In the genomic region with DNA sequence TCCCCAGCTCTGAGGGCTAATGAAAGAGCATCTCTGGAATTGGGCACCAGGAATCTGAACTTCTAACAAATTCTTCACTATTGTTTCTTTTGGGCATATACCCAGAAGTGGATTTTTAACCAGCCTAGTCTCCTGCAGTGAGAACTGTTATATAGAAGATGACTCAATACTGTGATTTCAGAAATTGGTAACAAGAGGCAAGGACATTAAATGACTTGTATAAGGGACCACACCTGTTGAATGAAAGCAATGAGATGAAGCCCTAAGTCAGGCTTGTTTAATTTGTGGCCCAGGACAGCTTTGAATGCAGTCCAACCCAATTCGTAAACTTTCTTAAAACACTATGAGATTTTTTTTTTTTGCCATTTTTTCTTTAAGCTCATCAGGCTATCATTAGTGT, we compare ENCODE assay signal across 21 cellular contexts. TPM values are rescaled to one million over a fixed set of nuclear protein-coding genes. Genes with fewer than 3 reads are reported as not detected.
DNase-seq lines count a peak whose midpoint lies in the region; ATAC-seq and TF ChIP-seq lines count a peak whose summit lies in the region.
"Had no signal": no experiment of that assay in that cellular context is flagged by ENCODE, and none has a peak within 500 bp of the region (broad histone marks: within the 10 kb centered on the region; RNA-seq: fewer than 3 reads in every experiment).

No MANE protein-coding gene starts in this region.

- H3K4me3 Mint-ChIP-seq in activated CD4-positive, alpha-beta T cell treated with anti-CD3 and anti-CD28 coated beads for 36 hours = no peak overlapping the region
- H3K4me3 Mint-ChIP-seq in CD4-positive, alpha-beta T cell = no peak overlapping the region
- H3K4me3 Mint-ChIP-seq: CD4-positive, CD25-positive, alpha-beta regulatory T cell; HFFc6 had no signal

- no peak overlapping the region for H3K27ac ChIP-seq in A673 (ENCODE audit: low read depth, low read length, poor library complexity, severe bottlenecking)
- no peak overlapping the region for H3K27ac ChIP-seq in CD4-positive, alpha-beta T cell (ENCODE audit: low read depth, low read length)

- H3K9me3 Mint-ChIP-seq in activated CD4-positive, alpha-beta T cell treated with anti-CD3 and anti-CD28 coated beads for 36 hours (ENCODE audit: low read depth) = peaks cover 30% of the 10 kb centered on the region
- H3K9me3 Mint-ChIP-seq in CD4-positive, alpha-beta T cell = peaks cover 14% of the 10 kb centered on the region

- H3K4me1 Mint-ChIP-seq in activated CD4-positive, alpha-beta T cell treated with anti-CD3 and anti-CD28 coated beads for 36 hours = peaks cover 31% of the 10 kb centered on the region
- H3K4me1 Mint-ChIP-seq in CD4-positive, alpha-beta T cell (ENCODE audit: low read depth) = peaks cover 40% of the 10 kb centered on the region

- ATAC-seq in activated CD4-positive, alpha-beta T cell treated with anti-CD3 and anti-CD28 coated beads for 36 hours = peak; percentile 97
- no peak for ATAC-seq in HG03139 (IDR thresholded peaks at IDR 0.05; ENCODE audit: unreplicated experiment)
- ATAC-seq in CD4-positive, alpha-beta T cell (ENCODE audit: poor library complexity) = no peak

- in situ Hi-C loops in astrocyte of the spinal cord (cut with HindIII; ENCODE audit: low sequenced_read_pairs) = no loop called here

- H3K36me3 ChIP-seq in A673 (ENCODE audit: insufficient read depth, low read length, poor library complexity, severe bottlenecking) = peaks cover 9% of the 10 kb centered on the region
- H3K36me3 ChIP-seq: BE2C had no signal

- peaks cover 25% of the 10 kb centered on the region for H3K9me3 ChIP-seq in A673 (ENCODE audit: low read depth, low read length, poor library complexity, severe bottlenecking)
- H3K9me3 ChIP-seq in CD4-positive, alpha-beta T cell (ENCODE audit: control insufficient read depth, low read length) = peaks cover 10% of the 10 kb centered on the region
- H3K9me3 ChIP-seq: BE2C, Caco-2 had no signal

- peaks cover 68% of the 10 kb centered on the region for H3K36me3 Mint-ChIP-seq in activated CD4-positive, alpha-beta T cell treated with anti-CD3 and anti-CD28 coated beads for 36 hours (ENCODE audit: low read depth)
- peaks cover 96% of the 10 kb centered on the region for H3K36me3 Mint-ChIP-seq in CD4-positive, alpha-beta T cell (ENCODE audit: low read depth)

- no peaks in the 10 kb centered on the region for H3K4me1 ChIP-seq in A673 (ENCODE audit: insufficient read depth, low read length, poor library complexity, severe bottlenecking)
- H3K4me1 ChIP-seq: BE2C, Caco-2 had no signal

- no peaks in the 10 kb centered on the region for H3K27me3 ChIP-seq in A673 (replicated peaks; ENCODE audit: insufficient read depth, low read depth, low read length, poor library complexity)
- no peaks in the 10 kb centered on the region for H3K27me3 ChIP-seq in CD4-positive, alpha-beta T cell (ENCODE audit: control insufficient read depth, insufficient read depth, low read length)
- H3K27me3 ChIP-seq: BE2C had no signal

- intact Hi-C loops in activated CD4-positive, alpha-beta T cell treated with anti-CD3 and anti-CD28 coated beads for 36 hours (cut with DNase I, micrococcal nuclease) = no loop called here
- intact Hi-C loops in A673 (cut with micrococcal nuclease; ENCODE audit: unreplicated experiment) = no loop called here
- intact Hi-C loops in CD4-positive, alpha-beta T cell (cut with DNase I, micrococcal nuclease) = loop anchor here in 1 of 2 experiments (5.0 kb wide), 1 partner anchor 35 kb away; no protein-coding TSS in a partner anchor

- H3K27me3 Mint-ChIP-seq in activated CD4-positive, alpha-beta T cell treated with anti-CD3 and anti-CD28 coated beads for 36 hours = no peaks in the 10 kb centered on the region
- H3K27me3 Mint-ChIP-seq in CD4-positive, alpha-beta T cell = no peaks in the 10 kb centered on the region
- H3K27me3 Mint-ChIP-seq: CD4-positive, CD25-positive, alpha-beta regulatory T cell had no signal

- no peak overlapping the region for H3K4me3 ChIP-seq in A673 (ENCODE audit: low read depth, low read length, poor library complexity, severe bottlenecking)
- no peak overlapping the region for H3K4me3 ChIP-seq in astrocyte of the spinal cord (ENCODE audit: low read depth, low read length)

- POLR2A ChIA-PET in activated CD4-positive, alpha-beta T cell treated with anti-CD3 and anti-CD28 coated beads for 36 hours (lab: Charles Lee) = interaction anchor here (0.7 kb wide), 2 partner anchors 57 to 184 kb away, joined by 4 to 5 read pairs; no protein-coding TSS in a partner anchor
- POLR2A ChIA-PET in A673 (lab: Charles Lee; ENCODE audit: low non-redundant PET) = no interaction called here
- POLR2A ChIA-PET in CD4-positive, alpha-beta T cell (lab: Charles Lee) = no interaction called here

- DNase-seq in activated CD4-positive, alpha-beta T cell treated with anti-CD3 and anti-CD28 coated beads for 36 hours = no peak
- DNase-seq in activated CD4-positive, alpha-beta T cell treated with anti-CD3 and anti-CD28 coated beads for 48 hours = no peak
- DNase-seq in A673 (ENCODE audit: low spot score) (peak; percentile 6), LHCN-M2 (ENCODE audit: low read depth) (peak; percentile 21), astrocyte of the spinal cord (ENCODE audit: low read depth, low spot score) (peak; percentile 24), SIG-M5 treated with dmso at 0.1 percent for 504 hours (lab: John Stamatoyannopoulos, UW; ENCODE audit: unreplicated experiment) (no peak)
- no peak for DNase-seq in CD4-positive, alpha-beta T cell
- DNase-seq: 8988T; BE2C; Caco-2; CD4-positive, CD25-positive, alpha-beta regulatory T cell; HFFc6; KG1; NCI-H1417 treated with DMSO at 0.1 percent for 48 hours; NCI-H187 treated with DMSO at 0.1 percent for 48 hours; NCI-H2227 treated with DMSO at 0.1 percent for 48 hours; NCI-H510A treated with DMSO at 0.1 percent for 48 hours; NCI-H774; RPMI8226; SIG-M5 had no signal

- CTCF ChIA-PET in activated CD4-positive, alpha-beta T cell treated with anti-CD3 and anti-CD28 coated beads for 36 hours (lab: Charles Lee) = interaction anchor here (0.7 to 0.8 kb wide), 2 partner anchors 27 to 43 kb away, joined by 3 read pairs; no protein-coding TSS in a partner anchor
- CTCF ChIA-PET in A673 (lab: Charles Lee) = no interaction called here
- CTCF ChIA-PET in CD4-positive, alpha-beta T cell (lab: Charles Lee) = interaction anchor here (0.6 to 1.3 kb wide), 2 partner anchors 46 to 52 kb away, joined by 3 read pairs; no protein-coding TSS in a partner anchor

- no TSS peak for BruUV-seq in A673 (replicated peaks; lab: Mats Ljungman, UMichigan)

- no peak overlapping the region for H3K27ac Mint-ChIP-seq in activated CD4-positive, alpha-beta T cell treated with anti-CD3 and anti-CD28 coated beads for 36 hours
- H3K27ac Mint-ChIP-seq in CD4-positive, alpha-beta T cell = no peak overlapping the region
- H3K27ac Mint-ChIP-seq: HFFc6 had no signal

- no peak for TF ChIP-seq CTCF in A673 (conservative IDR thresholded peaks at IDR 0.05; ENCODE audit: low read depth, low read length)
- TF ChIP-seq CTCF in astrocyte of the spinal cord (IDR thresholded peaks at IDR 0.05; ENCODE audit: low read depth, low read length) = no peak
- no peak for TF ChIP-seq CTCF in CD4-positive, alpha-beta T cell (IDR thresholded peaks at IDR 0.05)

RNA-seq across cellular contexts. Expression of a gene that starts 57.9 kb away (rescaled TPM):
- 10 to 100 TPM; 20.8 to 25.7 TPM for total RNA-seq in activated CD4-positive, alpha-beta T cell treated with anti-CD3 and anti-CD28 coated beads for 36 hours
- total RNA-seq in A673 (2021) (29.7 and 32.4 TPM in 2 replicates), LHCN-M2 (2014; rRNA removed) (11.8 and 13.8 TPM in 2 replicates)
- 5.6 TPM for polyA plus RNA-seq in LHCN-M2 (2012)
- total RNA-seq in CD4-positive, alpha-beta T cell = 10 to 100 TPM; 79.6 to 85.5 TPM

Comparison
In these comparisons a context has a peak if more than half of its experiments do, and no peak if none do; other contexts are left out.
1. DNase-seq: peak in A673 (single experiment), LHCN-M2 (single experiment) and astrocyte of the spinal cord (single experiment); none in activated CD4-positive, alpha-beta T cell treated with anti-CD3 and anti-CD28 coated beads for 36 hours (single experiment), activated CD4-positive, alpha-beta T cell treated with anti-CD3 and anti-CD28 coated beads for 48 hours (single experiment), SIG-M5 treated with dmso at 0.1 percent for 504 hours (single experiment) and CD4-positive, alpha-beta T cell (0 of 10).